ENCODE assay signal across 12 cellular contexts in the genomic region with DNA sequence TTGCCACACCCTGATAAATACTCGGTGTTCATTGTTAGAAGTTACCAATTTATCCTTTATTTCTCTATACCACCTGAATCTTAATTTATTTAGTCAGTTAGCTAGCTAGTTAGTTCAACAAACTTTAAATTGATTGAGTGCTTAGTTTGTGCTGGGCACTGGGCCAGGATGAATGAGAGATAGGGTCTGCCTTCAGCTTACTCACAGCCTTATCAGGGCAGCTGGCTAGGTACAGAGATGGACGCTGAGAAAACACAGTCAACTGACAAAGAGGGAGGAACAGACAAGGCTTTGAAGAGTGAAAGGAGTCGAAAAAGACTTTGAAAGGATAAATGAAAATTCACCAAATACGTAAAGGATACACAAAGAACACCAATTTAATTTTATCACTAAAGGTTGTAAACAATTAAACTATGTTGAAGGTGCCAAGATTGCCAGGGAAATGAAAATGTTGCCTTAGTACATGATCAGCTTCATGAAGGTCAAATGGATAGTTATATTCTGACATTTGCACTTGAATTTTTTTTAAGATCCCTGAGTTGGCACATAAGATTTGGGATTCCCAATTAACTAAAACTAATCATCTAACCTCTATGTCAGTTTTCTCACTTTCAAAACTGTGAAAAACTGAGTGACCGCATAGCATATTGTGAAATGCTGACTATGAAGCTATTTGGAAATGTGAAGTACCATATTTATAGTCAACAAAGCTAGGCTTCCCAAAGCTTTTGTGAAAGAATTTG. TPM values are rescaled to one million over a fixed set of nuclear protein-coding genes. Genes with fewer than 3 reads are reported as not detected.
A peak's percentile ranks its signal among the peaks of the same experiment; 100 is the strongest.
DNase-seq lines count a peak whose midpoint lies in the region; ATAC-seq and TF ChIP-seq lines count a peak whose summit lies in the region.
"Had no signal": no experiment of that assay in that cellular context is flagged by ENCODE, and none has a peak within 500 bp of the region (broad histone marks: within the 10 kb centered on the region; RNA-seq: fewer than 3 reads in every experiment).

No MANE protein-coding gene starts in this region.

- H3K4me3 ChIP-seq in SK-N-SH (ENCODE audit: low read depth in 2 of 2, low read length in 1 of 2), result peak overlapping the region; percentile 68 to 95; a peak in 3 of 4 replicates
- peak overlapping the region; percentile 87 for H3K4me3 ChIP-seq in rectal smooth muscle tissue (ENCODE audit: low read length)

- CTCF ChIA-PET in SK-N-SH (lab: Yijun Ruan, JAX), result interaction anchor here (1.2 to 1.7 kb wide), 5 partner anchors 11 to 90 kb away, joined by 3 to 4 read pairs (median 3); partner anchors contain the start of gene CAV1

- in situ Hi-C loops in Caki2 (cut with HindIII; ENCODE audit: low pct_unique_long_range_greater_than_20kb, low sequenced_read_pairs), result no loop called here

- H3K9me3 ChIP-seq in SK-N-SH, result no peaks in the 10 kb centered on the region

- H2AFZ ChIP-seq in SK-N-SH (ENCODE audit: low read depth), result no peak overlapping the region

- H3K27ac ChIP-seq in SK-N-SH (ENCODE audit: low read depth in 2 of 2, low read length in 1 of 2) (peak overlapping the region; percentile 58 to 70), foreskin keratinocyte (peak overlapping the region; percentile 92), rectal smooth muscle tissue (ENCODE audit: low read depth, low read length) (peak overlapping the region; percentile 99)

- peak overlapping the region; percentile 93 for H3K4me2 ChIP-seq in SK-N-SH

- H3K79me2 ChIP-seq in SK-N-SH (ENCODE audit: insufficient read depth), result peaks cover 62% of the 10 kb centered on the region

- TF ChIP-seq EP300 in SK-N-SH (IDR thresholded peaks at IDR 0.05; ENCODE audit: borderline replicate concordance in 1 of 2, low read depth in 1 of 2, low read length in 1 of 2), result 0 out of 4 replicates have a peak, but pooled peaks of 1 of the 2 experiments have one; percentile 24

- H3K9ac ChIP-seq in SK-N-SH (peak overlapping the region; percentile 93), rectal smooth muscle tissue (ENCODE audit: low read length) (no peak overlapping the region)

- no peaks in the 10 kb centered on the region for H4K20me1 ChIP-seq in SK-N-SH (ENCODE audit: insufficient read depth)

- peaks cover 43% of the 10 kb centered on the region for H3F3A ChIP-seq in SK-N-SH (replicated peaks; ENCODE audit: insufficient read depth)

- POLR2A ChIA-PET in SK-N-SH (lab: Yijun Ruan, JAX), result no interaction called here

- H3K27me3 ChIP-seq in SK-N-SH (ENCODE audit: insufficient read depth) (no peaks in the 10 kb centered on the region), foreskin keratinocyte (no peaks in the 10 kb centered on the region), rectal smooth muscle tissue (ENCODE audit: control insufficient read depth, insufficient read depth, low read length) (peaks cover 6% of the 10 kb centered on the region)

- peaks cover 0 to 27% of the 10 kb centered on the region in 2 experiments; a peak in 3 of 4 replicates for H3K4me1 ChIP-seq in SK-N-SH (ENCODE audit: control insufficient read depth in 1 of 2, insufficient read depth in 2 of 2, low read depth in 1 of 2, low read length in 1 of 2)
- H3K4me1 ChIP-seq in foreskin keratinocyte, result peaks cover 14% of the 10 kb centered on the region
- peaks cover 18% of the 10 kb centered on the region for H3K4me1 ChIP-seq in rectal smooth muscle tissue (ENCODE audit: control insufficient read depth, insufficient read depth, low read length)

- 27% methylated on average over 5 of the region's 5 CpGs for WGBS in SK-N-SH (ENCODE audit: low lambda C conversion rate)

- no peak for ATAC-seq in foreskin keratinocyte

- peaks cover 16 to 50% of the 10 kb centered on the region in 2 experiments for H3K36me3 ChIP-seq in SK-N-SH (replicated peaks in 1 of 2; ENCODE audit: control insufficient read depth in 1 of 2, insufficient read depth in 2 of 2, low read length in 1 of 2)
- no peaks in the 10 kb centered on the region for H3K36me3 ChIP-seq in rectal smooth muscle tissue (ENCODE audit: control insufficient read depth, insufficient read depth, low read length)

- H3K9me2 ChIP-seq in SK-N-SH, result no peaks in the 10 kb centered on the region

- no peak for TF ChIP-seq RAD21 in SK-N-SH (IDR thresholded peaks at IDR 0.05; ENCODE audit: low read length)

- no peak for TF ChIP-seq CTCF in SK-N-SH (IDR thresholded peaks at IDR 0.05)
- no peak for TF ChIP-seq CTCF in foreskin keratinocyte (conservative IDR thresholded peaks at IDR 0.05)

- DNase-seq in Caki2 (ENCODE audit: low read depth), result peak; percentile 51
- DNase-seq in SK-N-SH, result no peak
- no peak for DNase-seq in foreskin keratinocyte
- DNase-seq in NCI-H748 treated with DMSO at 0.1 percent for 48 hours (lab: John Stamatoyannopoulos, UW), result no peak
- DNase-seq in NCI-H82 treated with DMSO at 0.1 percent for 48 hours (lab: John Stamatoyannopoulos, UW; ENCODE audit: unreplicated experiment), result no peak
- DNase-seq in NCI-H524 (lab: John Stamatoyannopoulos, UW), result no peak
- DNase-seq in AML-193 (lab: John Stamatoyannopoulos, UW), result no peak
- DNase-seq: activated B cell treated with CpG ODN at 0.5 μM for 24 hours; amygdala; NCI-H510A treated with DMSO at 0.1 percent for 48 hours; stimulated activated CD4-positive, alpha-beta T cell treated with anti-CD3 and anti-CD28 coated beads, Interleukin-4, amount 100 ng/mL, for 24 hours had no signal

TF ChIP-seq in SK-N-SH, 30 proteins besides CTCF, POLR2A, EP300 and RAD21 (continues in another document):
- TF ChIP-seq ZBTB33 (IDR thresholded peaks at IDR 0.05; ENCODE audit: borderline replicate concordance, low read depth), result no peak
- TF ChIP-seq NFIC (IDR thresholded peaks at IDR 0.05; ENCODE audit: borderline replicate concordance), result peak; percentile 88
- no peak for TF ChIP-seq USF1 (IDR thresholded peaks at IDR 0.05; ENCODE audit: borderline replicate concordance, low read depth)
- no peak for TF ChIP-seq RXRA (IDR thresholded peaks at IDR 0.05; ENCODE audit: borderline replicate concordance, low read depth)
- no peak for TF ChIP-seq RFX5 (IDR thresholded peaks at IDR 0.05; ENCODE audit: low read length)
- TF ChIP-seq USF2 (IDR thresholded peaks at IDR 0.05; ENCODE audit: borderline replicate concordance, low read depth, low read length), result no peak
- no peak for TF ChIP-seq RCOR1 (IDR thresholded peaks at IDR 0.05; ENCODE audit: low read length)
- no peak for TF ChIP-seq TAF1 (IDR thresholded peaks at IDR 0.05; ENCODE audit: borderline replicate concordance, low read depth, low read length)
- no peak for TF ChIP-seq NRF1 (IDR thresholded peaks at IDR 0.05; ENCODE audit: low read depth, low read length)
- no peak for TF ChIP-seq EZH2phosphoT487 (IDR thresholded peaks at IDR 0.05; ENCODE audit: borderline replicate concordance, low read depth)
- peak; percentile 44; the same call in 1 of the 2 replicates for TF ChIP-seq FOSL2 (IDR thresholded peaks at IDR 0.05; ENCODE audit: borderline replicate concordance, low read depth)
- TF ChIP-seq JUND (IDR thresholded peaks at IDR 0.05), result no peak; the same call in 1 of the 2 replicates
- no peak for TF ChIP-seq MEF2A (IDR thresholded peaks at IDR 0.05; ENCODE audit: borderline replicate concordance, low read depth)
- TF ChIP-seq TEAD4 (IDR thresholded peaks at IDR 0.05; ENCODE audit: borderline replicate concordance, insufficient read depth), result no peak
- TF ChIP-seq TCF12 (IDR thresholded peaks at IDR 0.05), result peak; percentile 83
- TF ChIP-seq ELF1 (IDR thresholded peaks at IDR 0.05), result no peak
- no peak for TF ChIP-seq MXI1 (IDR thresholded peaks at IDR 0.05; ENCODE audit: low read depth, low read length)
- TF ChIP-seq POLR2AphosphoS5 (IDR thresholded peaks at IDR 0.05; ENCODE audit: low read depth, low read length), result peak; percentile 35; the same call in 1 of the 2 replicates

RNA-seq across cellular contexts. Expression of gene CAV2, which starts 2.1 kb away (rescaled TPM):
- total RNA-seq in Caki2 (2014; rRNA removed; shearing (Covaris generic); ENCODE audit: low replicate concordance), result 191 and 199 TPM in 2 replicates
- 182 and 265 TPM in 2 replicates for polyA plus RNA-seq in SK-N-SH (2012; rRNA removed)
- polyA plus RNA-seq in SK-N-SH (2012; cell fraction: cytosol; rRNA removed), result 265 and 285 TPM in 2 replicates
- 58.7 and 83.4 TPM in 2 replicates for polyA plus RNA-seq in SK-N-SH (2012; cell fraction: nucleus; rRNA removed)
- total RNA-seq in foreskin keratinocyte, result 253 and 280 TPM in 2 replicates
- polyA plus RNA-seq in foreskin keratinocyte, result 181 and 220 TPM in 2 replicates
- total RNA-seq: activated B cell treated with CpG ODN at 0.5 μM for 24 hours had no signal

RNA-seq across cellular contexts. Expression of gene CAV1, which starts 23.2 kb away (rescaled TPM):
- total RNA-seq in Caki2 (2014; rRNA removed; shearing (Covaris generic); ENCODE audit: low replicate concordance), result 141 and 160 TPM in 2 replicates
- 968 and 1,061 TPM in 2 replicates for polyA plus RNA-seq in SK-N-SH (2012; rRNA removed)
- polyA plus RNA-seq in SK-N-SH (2012; cell fraction: cytosol; rRNA removed), result 882 and 1,015 TPM in 2 replicates
- 515 and 554 TPM in 2 replicates for polyA plus RNA-seq in SK-N-SH (2012; cell fraction: nucleus; rRNA removed)
- total RNA-seq in foreskin keratinocyte, result 1,286 and 1,415 TPM in 2 replicates
- 706 and 882 TPM in 2 replicates for polyA plus RNA-seq in foreskin keratinocyte
